In the genomic region with DNA sequence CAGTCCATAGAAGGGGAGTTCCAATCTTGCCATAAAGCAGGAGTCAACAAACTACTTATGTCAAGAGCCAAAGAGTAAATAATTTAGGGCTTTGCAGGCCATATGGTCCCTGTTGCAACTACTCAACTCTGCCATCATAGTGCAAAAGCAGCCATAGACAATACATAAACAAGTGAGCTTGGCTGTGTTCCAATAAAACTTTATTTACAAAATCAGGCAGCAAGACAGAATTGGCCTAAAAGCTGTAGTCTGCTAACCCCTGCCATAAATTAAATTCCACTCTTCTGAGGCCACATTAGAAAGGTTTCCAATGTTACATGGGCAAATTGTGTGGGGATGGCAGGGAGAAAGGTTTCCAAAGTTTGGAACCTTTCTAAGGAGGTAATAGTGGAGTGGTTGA, we compare ENCODE assay signal across 20 cellular contexts. TPM values are rescaled to one million over a fixed set of nuclear protein-coding genes. Genes with fewer than 3 reads are reported as not detected.
"Had no signal": no experiment of that assay in that cellular context is flagged by ENCODE, and none has a peak within 500 bp of the region (broad histone marks: within the 10 kb centered on the region; RNA-seq: fewer than 3 reads in every experiment).

No MANE protein-coding gene starts in this region.

- H3K36me3 ChIP-seq: SJSA1 had no signal

- DNase-seq: Kasumi-1, MM.1S, NCI-H1092 treated with DMSO at 0.1 percent for 48 hours, NCI-H1436, NCI-H187, NCI-H2029, NCI-H2081 treated with DMSO at 0.1 percent for 48 hours, NCI-H2171 treated with DMSO at 0.1 percent for 48 hours, NCI-H345, NCI-H446 treated with DMSO at 0.1 percent for 48 hours, NCI-H510A treated with DMSO at 0.1 percent for 48 hours, NCI-H526, Right ventricle myocardium superior, RPMI8226, SIG-M5 had no signal

- FAIRE-seq: RCC 7860 had no signal

- H3K27me3 ChIP-seq: SJSA1 had no signal

- H3K4me3 ChIP-seq: SJSA1, SK-N-MC had no signal

- H3K27ac ChIP-seq: KMS-11, SJSA1, SK-N-MC had no signal

- H3K9me3 ChIP-seq: SJSA1 had no signal

- H3K9ac ChIP-seq: KMS-11 had no signal

- H3K4me2 ChIP-seq: KMS-11 had no signal

RNA-seq across cellular contexts. Expression of a gene that starts 41.4 kb away (rescaled TPM):
- total RNA-seq: HT-29, SJSA1 had no signal
